Comparison of ENCODE assay signal across 13 cellular contexts in the genomic region with DNA sequence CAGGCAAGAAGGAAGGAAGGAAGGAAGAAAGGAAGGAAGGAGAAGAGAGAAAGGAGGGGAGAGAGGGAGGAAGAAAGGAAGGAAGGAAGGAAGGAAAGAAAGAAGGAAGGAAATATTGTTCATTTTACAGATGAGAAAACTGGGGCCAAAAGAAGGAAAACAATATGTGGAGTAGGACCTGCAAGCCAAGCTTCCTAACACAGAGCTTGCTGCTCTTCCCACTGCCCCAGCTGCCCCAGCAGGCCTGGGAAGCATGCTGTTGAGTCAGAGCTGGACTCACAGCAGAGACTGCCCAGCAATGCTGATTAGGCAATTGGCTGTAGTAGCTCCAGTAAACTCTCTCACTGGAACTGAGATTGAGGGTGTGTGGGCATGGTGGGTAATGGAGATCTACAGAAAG. TPM values are rescaled to one million over a fixed set of nuclear protein-coding genes. Genes with fewer than 3 reads are reported as not detected.
DNase-seq lines count a peak whose midpoint lies in the region; FAIRE-seq and TF ChIP-seq lines count a peak whose summit lies in the region.
"Had no signal": no experiment of that assay in that cellular context is flagged by ENCODE, and none has a peak within 500 bp of the region (broad histone marks: within the 10 kb centered on the region; RNA-seq: fewer than 3 reads in every experiment).

No MANE protein-coding gene starts in this region.

- H3K56ac ChIP-seq in H1 (replicated peaks; ENCODE audit: insufficient read length, low read depth, low read length) (no peak overlapping the region), mesendoderm (ENCODE audit: low read length) (peak overlapping the region; percentile 25)

- H3K18ac ChIP-seq in H1 (ENCODE audit: extremely low read depth, low read length), result no peak overlapping the region
- H3K18ac ChIP-seq in mesendoderm (ENCODE audit: low read length), result no peak overlapping the region

- H3K4ac ChIP-seq in H1 (replicated peaks; ENCODE audit: insufficient read length, low read depth, low read length) (no peak overlapping the region), mesendoderm (ENCODE audit: low read depth, low read length) (no peak overlapping the region)

- no peaks in the 10 kb centered on the region for H3K36me3 ChIP-seq in H1 (ENCODE audit: control insufficient read depth in 2 of 4, insufficient read depth in 4 of 4, low read length in 3 of 4)
- H3K36me3 ChIP-seq in mesendoderm (ENCODE audit: control insufficient read depth, insufficient read depth, low read length), result no peaks in the 10 kb centered on the region
- H3K36me3 ChIP-seq: BLaER1 had no signal

- no peak overlapping the region for H2BK20ac ChIP-seq in H1 (ENCODE audit: low read length)

- TF ChIP-seq POLR2A in H1 (IDR thresholded peaks at IDR 0.05; ENCODE audit: control extremely low read depth in 1 of 2, low read depth in 2 of 2, low read length in 2 of 2), result no peak
- no peak for TF ChIP-seq POLR2A in lower leg skin (IDR thresholded peaks at IDR 0.05)

- no peak overlapping the region for H3K14ac ChIP-seq in H1 (ENCODE audit: insufficient read length)

- no peaks in the 10 kb centered on the region for H3K23me2 ChIP-seq in H1 (ENCODE audit: low read depth, low read length)

- POLR2A ChIA-PET in H1 (lab: Charles Lee; ENCODE audit: partially characterized antibody), result no interaction called here

- DNase-seq in AG08396 (ENCODE audit: low spot score) (peak; percentile 67), M059J (ENCODE audit: low read depth) (peak; percentile 67), H1 (ENCODE audit: low read depth in 1 of 2, low spot score in 2 of 2) (no peak), mesendoderm (peak; percentile 40), lower leg skin (ENCODE audit: low spot score in 2 of 2) (no peak), mesothelial cell of epicardium (ENCODE audit: low spot score in 2 of 2, unreplicated experiment in 2 of 2) (no peak), SW 1271 (lab: John Stamatoyannopoulos, UW) (no peak), pons (ENCODE audit: low spot score) (no peak)
- DNase-seq: activated CD4-positive, alpha-beta T cell treated with anti-CD3 and anti-CD28 coated beads for 36 hours; activated naive CD4-positive, alpha-beta T cell treated with anti-CD3 and anti-CD28 coated beads for 36 hours; effector CD4-positive, alpha-beta T cell had no signal

- H3K23ac ChIP-seq in H1 (ENCODE audit: insufficient read length), result no peak overlapping the region
- no peak overlapping the region for H3K23ac ChIP-seq in mesendoderm (ENCODE audit: low read length)

- H3K4me1 ChIP-seq in H1 (replicated peaks in 1 of 4; ENCODE audit: control insufficient read depth in 3 of 4, insufficient read depth in 4 of 4, low read length in 3 of 4) (no peaks in the 10 kb centered on the region), mesendoderm (ENCODE audit: control insufficient read depth, low read depth, low read length) (no peaks in the 10 kb centered on the region)
- H3K4me1 ChIP-seq: BLaER1 had no signal

- TF ChIP-seq CTCF in H1 (IDR thresholded peaks at IDR 0.05; ENCODE audit: control extremely low read depth in 1 of 3, insufficient read depth in 1 of 3, low read depth in 1 of 3, low read length in 3 of 3) (no peak), lower leg skin (IDR thresholded peaks at IDR 0.05) (no peak), mesothelial cell of epicardium (IDR thresholded peaks at IDR 0.05; ENCODE audit: unreplicated experiment) (no peak)

- H4K5ac ChIP-seq in H1 (ENCODE audit: insufficient read length, low read depth, low read length) (no peak overlapping the region), mesendoderm (ENCODE audit: low read length) (no peak overlapping the region)

- H3K4me2 ChIP-seq in H1 (ENCODE audit: insufficient read depth in 1 of 2, low read depth in 2 of 2, low read length in 2 of 2) (no peak overlapping the region; a peak in 1 of 4 replicates), mesendoderm (ENCODE audit: low read length) (no peak overlapping the region)
- H3K4me2 ChIP-seq: BLaER1 had no signal

- H4K91ac ChIP-seq in H1 (replicated peaks; ENCODE audit: insufficient read length, low read length), result no peak overlapping the region

- peaks cover 3% of the 10 kb centered on the region for H3K4me1 Mint-ChIP-seq in mesothelial cell of epicardium
- H3K4me1 Mint-ChIP-seq: activated CD4-positive, alpha-beta T cell treated with anti-CD3 and anti-CD28 coated beads for 36 hours had no signal

- H4K8ac ChIP-seq in H1 (ENCODE audit: extremely low read depth, insufficient read depth, low read length) (no peak overlapping the region), mesendoderm (ENCODE audit: low read depth, low read length) (no peak overlapping the region)

- H4K20me1 ChIP-seq in H1 (replicated peaks in 1 of 2; ENCODE audit: control insufficient read depth in 1 of 2, insufficient read depth in 2 of 2, low read length in 2 of 2), result no peaks in the 10 kb centered on the region
- H4K20me1 ChIP-seq: BLaER1 had no signal

- no peak for TF ChIP-seq RAD21 in H1 (IDR thresholded peaks at IDR 0.05 in 1 of 2, conservative IDR thresholded peaks at IDR 0.05 in 1 of 2; ENCODE audit: low read depth in 2 of 2, low read length in 2 of 2)

- H3K9ac ChIP-seq in H1 (replicated peaks in 1 of 4; ENCODE audit: extremely low read depth in 1 of 4, low read depth in 3 of 4, low read length in 3 of 4) (no peak overlapping the region), mesendoderm (ENCODE audit: low read length) (no peak overlapping the region)
- H3K9ac ChIP-seq: BLaER1 had no signal

- H3K27ac ChIP-seq in H1 (ENCODE audit: low read depth, low read length) (no peak overlapping the region), mesendoderm (ENCODE audit: low read depth, low read length) (no peak overlapping the region)
- H3K27ac ChIP-seq: BLaER1 had no signal

- H3K27me3 Mint-ChIP-seq in mesothelial cell of epicardium (ENCODE audit: low read depth), result peaks cover 15% of the 10 kb centered on the region

- no peak for TF ChIP-seq EP300 in H1 (IDR thresholded peaks at IDR 0.05; ENCODE audit: borderline replicate concordance in 1 of 2, low read depth in 2 of 2, low read length in 2 of 2)

- no peak overlapping the region for H2BK120ac ChIP-seq in H1 (replicated peaks; ENCODE audit: low read depth, low read length)
- H2BK120ac ChIP-seq in mesendoderm (ENCODE audit: low read depth, low read length), result no peak overlapping the region

- no peak overlapping the region for H3K27ac Mint-ChIP-seq in mesothelial cell of epicardium
- H3K27ac Mint-ChIP-seq: activated CD4-positive, alpha-beta T cell treated with anti-CD3 and anti-CD28 coated beads for 36 hours; activated naive CD4-positive, alpha-beta T cell treated with anti-CD3 and anti-CD28 coated beads for 36 hours; stimulated activated naive CD8-positive, alpha-beta T cell treated with anti-CD3 and anti-CD28 coated beads, Interleukin-15, Interleukin-2, amounts not matched to agents 100 ng/mL and 50 ng/mL, for 24 hours had no signal

- H2BK5ac ChIP-seq in H1 (ENCODE audit: low read depth, low read length), result no peak overlapping the region
- H2BK5ac ChIP-seq in mesendoderm (ENCODE audit: low read length), result no peak overlapping the region

- peaks cover 6% of the 10 kb centered on the region for H3K9me3 Mint-ChIP-seq in mesothelial cell of epicardium
- H3K9me3 Mint-ChIP-seq: activated naive CD4-positive, alpha-beta T cell treated with anti-CD3 and anti-CD28 coated beads for 36 hours; stimulated activated naive CD8-positive, alpha-beta T cell treated with anti-CD3 and anti-CD28 coated beads, Interleukin-15, Interleukin-2, amounts not matched to agents 100 ng/mL and 50 ng/mL, for 24 hours had no signal

- H3K4me3 Mint-ChIP-seq in mesothelial cell of epicardium, result no peak overlapping the region
- H3K4me3 Mint-ChIP-seq: activated CD4-positive, alpha-beta T cell treated with anti-CD3 and anti-CD28 coated beads for 36 hours; activated naive CD4-positive, alpha-beta T cell treated with anti-CD3 and anti-CD28 coated beads for 36 hours; stimulated activated naive CD8-positive, alpha-beta T cell treated with anti-CD3 and anti-CD28 coated beads, Interleukin-15, Interleukin-2, amounts not matched to agents 100 ng/mL and 50 ng/mL, for 24 hours had no signal

- no peak for FAIRE-seq in H1 (lab: Jason Lieb, UNC)

- peak overlapping the region; percentile 97; the same call in 1 of the 2 replicates for H2AFZ ChIP-seq in H1 (ENCODE audit: low read length)

- H2BK15ac ChIP-seq in H1 (ENCODE audit: low read length), result no peak overlapping the region
- no peak overlapping the region for H2BK15ac ChIP-seq in mesendoderm (replicated peaks; ENCODE audit: low read depth)

- H3K79me1 ChIP-seq in H1 (ENCODE audit: low read depth, low read length), result no peaks in the 10 kb centered on the region
- H3K79me1 ChIP-seq in mesendoderm (ENCODE audit: low read length), result no peaks in the 10 kb centered on the region

- H2BK12ac ChIP-seq in H1 (ENCODE audit: low read depth, low read length), result no peak overlapping the region

- 0 out of 4 replicates have a peak, but pooled peaks cover 0 to 3% of the 10 kb centered on the region in 2 experiments for H3K9me3 ChIP-seq in H1 (ENCODE audit: insufficient read depth in 2 of 2, low read depth in 1 of 2, low read length in 1 of 2)
- H3K9me3 ChIP-seq: BLaER1 had no signal

- no peaks in the 10 kb centered on the region for H3K36me3 Mint-ChIP-seq in mesothelial cell of epicardium

- H3K4me3 ChIP-seq in H1 (ENCODE audit: extremely low read depth in 1 of 4, insufficient read depth in 2 of 4, low read depth in 3 of 4, low read length in 4 of 4), result no peak overlapping the region
- H3K4me3 ChIP-seq in mesendoderm (ENCODE audit: low read length), result no peak overlapping the region
- no peak overlapping the region for H3K4me3 ChIP-seq in lower leg skin (ENCODE audit: low read depth, poor library complexity, severe bottlenecking)
- H3K4me3 ChIP-seq: BLaER1 had no signal

- intact Hi-C loops in lower leg skin (cut with DNase I; ENCODE audit: low total_unique reads), result no loop called here

- H2AK5ac ChIP-seq in H1 (ENCODE audit: low read depth, low read length) (no peak overlapping the region), mesendoderm (ENCODE audit: low read length) (no peak overlapping the region)

- H3K27me3 ChIP-seq in H1 (replicated peaks in 1 of 4; ENCODE audit: control insufficient read depth in 3 of 4, extremely low read depth in 1 of 4, insufficient read depth in 3 of 4, low read length in 3 of 4), result no peaks in the 10 kb centered on the region
- no peaks in the 10 kb centered on the region for H3K27me3 ChIP-seq in mesendoderm (ENCODE audit: insufficient read depth, low read length, poor library complexity)
- H3K27me3 ChIP-seq: BLaER1 had no signal

- CTCF ChIA-PET in H1 (lab: Charles Lee; ENCODE audit: partially characterized antibody), result no interaction called here

- H3K79me2 ChIP-seq in H1 (ENCODE audit: control insufficient read depth in 1 of 2, insufficient read depth in 2 of 2, low read length in 2 of 2), result no peaks in the 10 kb centered on the region
- H3K79me2 ChIP-seq in mesendoderm (ENCODE audit: control insufficient read depth, insufficient read depth, low read length), result no peaks in the 10 kb centered on the region

RNA-seq across cellular contexts. Expression of a gene that starts 42.6 kb away (rescaled TPM):
- total RNA-seq in M059J (2014; rRNA removed; shearing (Covaris generic)), result 33.0 and 46.2 TPM in 2 replicates
- 53.9 and 57.0 TPM in 2 replicates for total RNA-seq in H1 (2021; fragmentation: NEBNext Ultra II Directional; extraction: Animal tissue kit (Norgen Biotek cat#: 25700))
- polyA plus RNA-seq in H1 (2011; rRNA removed), result 33.2 and 36.6 TPM in 2 replicates
- polyA plus RNA-seq in H1 (2011; cell fraction: cytosol; rRNA removed), result 42.7 TPM
- 27.2 TPM for polyA plus RNA-seq in H1 (2011; cell fraction: nucleus; rRNA removed)
- 59.3 to 89.7 TPM (median 68.0 TPM) in 4 replicates for polyA plus RNA-seq in H1 (2012, experiment 1 of 2)
- polyA plus RNA-seq in H1 (2012, experiment 2 of 2), result 20.9 TPM
- 33.7 TPM for polyA plus RNA-seq in H1 (2013, experiment 1 of 2)
- polyA plus RNA-seq in H1 (2013, experiment 2 of 2), result 33.9 TPM
- polyA minus RNA-seq in H1 (2011; rRNA and poly(A)+ RNA removed), result 7.9 and 12.2 TPM in 2 replicates
- 17.5 TPM for polyA minus RNA-seq in H1 (2011; cell fraction: cytosol; rRNA and poly(A)+ RNA removed)
- polyA minus RNA-seq in H1 (2011; cell fraction: nucleus; rRNA and poly(A)+ RNA removed), result 9.4 TPM
- 40.2 TPM for polyA plus RNA-seq in mesendoderm (2013, experiment 1 of 2)
- 41.8 TPM for polyA plus RNA-seq in mesendoderm (2013, experiment 2 of 2)
- total RNA-seq in lower leg skin (10 to 100 TPM in 3 of 4 donors, 1 to 10 TPM in 1; 8.2 to 30.4 (median 15.3) TPM), mesothelial cell of epicardium (6.8 to 8.4 TPM (median 6.8 TPM) in 3 replicates)

Comparison
In these comparisons a context has a peak if more than half of its experiments do, and no peak if none do; other contexts are left out.
1. DNase-seq: peak in AG08396 (single experiment), M059J (single experiment) and mesendoderm (single experiment); none in H1 (0 of 2), lower leg skin (0 of 2), mesothelial cell of epicardium (0 of 2), SW 1271 (0 of 2) and pons (single experiment).